8 cellular contexts compared by ENCODE assay signal in the genomic region with DNA sequence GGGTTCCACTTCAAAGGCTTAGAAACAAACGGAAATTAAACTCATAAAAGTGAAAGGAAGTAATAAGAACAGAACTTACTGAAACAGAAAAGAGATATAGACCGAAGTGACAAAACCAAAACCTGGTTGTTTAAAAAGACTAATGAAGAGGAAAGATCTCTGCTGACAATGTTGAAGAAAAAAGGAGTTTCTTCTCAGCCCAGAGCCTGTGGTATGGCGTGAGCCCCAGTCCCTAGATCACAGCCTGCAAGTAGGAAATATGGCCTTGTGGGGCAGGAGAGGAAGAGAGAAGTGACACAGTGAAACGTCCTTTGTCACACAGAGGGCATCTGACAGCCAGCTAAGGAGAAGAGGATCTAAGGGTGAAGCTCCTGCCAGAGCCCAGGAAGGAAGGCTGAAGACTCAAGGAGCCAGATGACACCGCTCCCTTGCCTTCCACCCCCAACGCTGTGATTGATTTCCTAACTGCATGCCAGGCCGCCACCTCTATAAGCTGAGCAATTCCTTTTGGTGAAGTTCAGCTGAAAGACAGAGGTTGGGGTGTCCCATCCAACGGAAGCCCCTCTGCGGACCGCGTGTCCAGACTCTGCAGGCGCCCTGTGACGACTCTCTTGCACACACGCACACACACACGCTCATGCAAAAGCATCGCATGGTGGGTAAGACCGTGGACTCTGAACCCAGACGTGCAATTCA.
A peak's percentile ranks its signal among the peaks of the same experiment; 100 is the strongest.
DNase-seq lines count a peak whose midpoint lies in the region; ATAC-seq and TF ChIP-seq lines count a peak whose summit lies in the region.

No MANE protein-coding gene starts in this region.

- ATAC-seq in right lobe of liver, result peak; percentile 41 to 76 (median 48)

- intact Hi-C loops in right lobe of liver (cut with DNase I), result no loop called here

- no peak overlapping the region for H2AFZ ChIP-seq in H9 (ENCODE audit: low read length)

- WGBS in H9 (ENCODE audit: extremely low coverage, insufficient read length, low lambda C conversion rate), result no CpG with 5 or more reads among the region's 18 CpGs
- whole genome bisulfite sequencing in right lobe of liver (ENCODE audit: insufficient coverage, low coverage, low lambda C conversion rate, missing lambda C conversion rate), result 45% methylated on average over 8 of the region's 18 CpGs

- POLR2A ChIA-PET in CD8-positive, alpha-beta memory T cell (lab: Charles Lee), result no interaction called here

- no peak overlapping the region for H3K4me2 ChIP-seq in H9 (ENCODE audit: insufficient read depth, insufficient read length, low read length)

- no peak overlapping the region for H3T11ph ChIP-seq in H9 (ENCODE audit: low read length)

- H4K8ac ChIP-seq in H9 (replicated peaks; ENCODE audit: insufficient read length, low read depth, low read length), result no peak overlapping the region

- no peaks in the 10 kb centered on the region for H3K23me2 ChIP-seq in H9 (ENCODE audit: insufficient read length, low read depth, low read length, poor library complexity, severe bottlenecking)

- H3K27ac ChIP-seq in CD8-positive, alpha-beta memory T cell (ENCODE audit: low read depth, low read length), result peak overlapping the region; percentile 17
- H3K27ac ChIP-seq in H9 (ENCODE audit: insufficient read length, low read depth, low read length) (no peak overlapping the region), SK-N-MC (peak overlapping the region; percentile 44; the same call in 1 of the 2 replicates), right lobe of liver (no peak overlapping the region), brain microvascular endothelial cell (no peak overlapping the region)

- no peak overlapping the region for H4K5ac ChIP-seq in H9 (ENCODE audit: insufficient read length, low read depth, low read length)

- in situ Hi-C loops in brain microvascular endothelial cell (cut with HindIII; ENCODE audit: low pct_ligation_motif_present, low sequenced_read_pairs), result no loop called here

- no peak overlapping the region for H2BK20ac ChIP-seq in H9 (ENCODE audit: low read depth, low read length, poor library complexity, severe bottlenecking)

- no peaks in the 10 kb centered on the region for H3K9me3 ChIP-seq in CD8-positive, alpha-beta memory T cell (ENCODE audit: low read length)
- no peaks in the 10 kb centered on the region for H3K9me3 ChIP-seq in H9 (ENCODE audit: control insufficient read depth, low read depth, low read length)
- H3K9me3 ChIP-seq in SK-N-MC (ENCODE audit: low read depth, low read length), result 0 out of 2 replicates have a peak, but pooled peaks cover 10% of the 10 kb centered on the region
- H3K9me3 ChIP-seq in right lobe of liver, result no peaks in the 10 kb centered on the region

- H3K36me3 Mint-ChIP-seq in CD8-positive, alpha-beta memory T cell, result peaks cover 10 to 17% (median 15%) of the 10 kb centered on the region in 3 donors
- H3K36me3 Mint-ChIP-seq in H9 (ENCODE audit: insufficient read depth in 1 of 3, low read depth in 3 of 3), result peaks cover 13 to 19% (median 15%) of the 10 kb centered on the region in 3 experiments

- peak in 2 of 5 donors; percentile 23 to 38 for DNase-seq in CD8-positive, alpha-beta memory T cell
- DNase-seq in H9 (peak; percentile 19), SK-N-MC (ENCODE audit: low read depth, low spot score) (no peak), right lobe of liver (peak in 1 of 3 donors; percentile 38), KG1 (lab: John Stamatoyannopoulos, UW) (no peak), COLO829 (ENCODE audit: low spot score) (no peak), brain microvascular endothelial cell (no peak), NCI-H2029 (lab: John Stamatoyannopoulos, UW) (no peak)

- TF ChIP-seq CTCF in H9 (conservative IDR thresholded peaks at IDR 0.05) (no peak), right lobe of liver (IDR thresholded peaks at IDR 0.05) (no peak), brain microvascular endothelial cell (IDR thresholded peaks at IDR 0.05; ENCODE audit: low read depth, low read length, missing control alignments) (no peak)

- no peak overlapping the region for H2AK5ac ChIP-seq in H9 (ENCODE audit: insufficient read length, low read length)

- H3K4me1 ChIP-seq in CD8-positive, alpha-beta memory T cell (ENCODE audit: insufficient read depth, low read length), result peaks cover 67% of the 10 kb centered on the region
- H3K4me1 ChIP-seq in H9 (ENCODE audit: insufficient read depth, low read length) (peaks cover 6% of the 10 kb centered on the region; the same call in 1 of the 2 replicates), right lobe of liver (no peaks in the 10 kb centered on the region)

- peak overlapping the region; percentile 74 to 88 (median 79) for H3K4me3 Mint-ChIP-seq in CD8-positive, alpha-beta memory T cell
- no peak overlapping the region for H3K4me3 Mint-ChIP-seq in H9

- H3K18ac ChIP-seq in H9 (ENCODE audit: insufficient read length, low read depth, low read length), result no peak overlapping the region

- H3K79me2 ChIP-seq in H9 (ENCODE audit: insufficient read depth, low read length), result peaks cover 7% of the 10 kb centered on the region; the same call in 1 of the 2 replicates

- no peak overlapping the region for H3K4ac ChIP-seq in H9 (ENCODE audit: low read depth, low read length)

- H3K56ac ChIP-seq in H9 (ENCODE audit: insufficient read length, low read depth, low read length), result no peak overlapping the region

- H3K27ac Mint-ChIP-seq in CD8-positive, alpha-beta memory T cell, result peak overlapping the region; percentile 82 to 96 (median 91)
- H3K27ac Mint-ChIP-seq in H9, result no peak overlapping the region

- no peak overlapping the region for H3K14ac ChIP-seq in H9 (ENCODE audit: insufficient read depth, low read length)

- CTCF ChIA-PET in CD8-positive, alpha-beta memory T cell (lab: Charles Lee), result no interaction called here

- no peaks in the 10 kb centered on the region for H3K36me3 ChIP-seq in CD8-positive, alpha-beta memory T cell (ENCODE audit: insufficient read depth, low read length)
- H3K36me3 ChIP-seq in SK-N-MC (ENCODE audit: insufficient read depth, low read length) (no peaks in the 10 kb centered on the region), right lobe of liver (no peaks in the 10 kb centered on the region), brain microvascular endothelial cell (replicated peaks) (no peaks in the 10 kb centered on the region)

- H4K20me1 ChIP-seq in H9 (ENCODE audit: control insufficient read depth, insufficient read depth, insufficient read length), result no peaks in the 10 kb centered on the region

- H3K27me3 Mint-ChIP-seq in CD8-positive, alpha-beta memory T cell, result no peaks in the 10 kb centered on the region
- no peaks in the 10 kb centered on the region; the same call in 1 of the 2 replicates for H3K27me3 Mint-ChIP-seq in H9 (ENCODE audit: low read depth)

- peaks cover 0 to 13% (median 7%) of the 10 kb centered on the region in 5 donors for H3K9me3 Mint-ChIP-seq in CD8-positive, alpha-beta memory T cell
- H3K9me3 Mint-ChIP-seq in H9, result peaks cover 18 to 20% of the 10 kb centered on the region in 2 experiments

- H3K9ac ChIP-seq in H9 (ENCODE audit: extremely low read depth, insufficient read length, low read length) (no peak overlapping the region), SK-N-MC (ENCODE audit: insufficient read length) (no peak overlapping the region)

- H4K91ac ChIP-seq in H9 (ENCODE audit: insufficient read length, low read depth, low read length), result no peak overlapping the region

- H2BK5ac ChIP-seq in H9 (ENCODE audit: insufficient read length, low read length), result no peak overlapping the region

- H3K4me1 Mint-ChIP-seq in CD8-positive, alpha-beta memory T cell, result peaks cover 61 to 92% (median 77%) of the 10 kb centered on the region in 3 donors
- peaks cover 18 to 31% of the 10 kb centered on the region in 2 experiments for H3K4me1 Mint-ChIP-seq in H9

- H3K27me3 ChIP-seq in CD8-positive, alpha-beta memory T cell (ENCODE audit: insufficient read depth, low read length, poor library complexity, severe bottlenecking), result no peaks in the 10 kb centered on the region
- H3K27me3 ChIP-seq in H9 (ENCODE audit: insufficient read depth, low read length) (no peaks in the 10 kb centered on the region), right lobe of liver (no peaks in the 10 kb centered on the region), brain microvascular endothelial cell (replicated peaks) (no peaks in the 10 kb centered on the region)

- no peak overlapping the region for H2BK120ac ChIP-seq in H9 (ENCODE audit: low read depth, low read length, poor library complexity, severe bottlenecking)

- no peak overlapping the region for H2BK15ac ChIP-seq in H9 (ENCODE audit: low read depth, low read length)

- TF ChIP-seq POLR2A in right lobe of liver (IDR thresholded peaks at IDR 0.05), result no peak

- H3K79me1 ChIP-seq in H9 (ENCODE audit: insufficient read depth, low read depth, low read length, poor library complexity, severe bottlenecking), result peaks cover 12% of the 10 kb centered on the region

- no peak overlapping the region for H2BK12ac ChIP-seq in H9 (ENCODE audit: insufficient read length, low read depth, low read length)

- H3K4me3 ChIP-seq in CD8-positive, alpha-beta memory T cell (ENCODE audit: low read length), result peak overlapping the region; percentile 49
- H3K4me3 ChIP-seq in SK-N-MC (no peak overlapping the region), right lobe of liver (no peak overlapping the region), brain microvascular endothelial cell (ENCODE audit: low read depth, low read length) (no peak overlapping the region)

- no peak overlapping the region for H3K23ac ChIP-seq in H9 (ENCODE audit: insufficient read length, low read depth, low read length)

Comparison
In these comparisons a context has a peak if more than half of its experiments do, and no peak if none do; other contexts are left out.
1. H3K27ac ChIP-seq: peak in CD8-positive, alpha-beta memory T cell (single experiment) and SK-N-MC (single experiment); none in H9 (single experiment), right lobe of liver (0 of 3) and brain microvascular endothelial cell (single experiment).
2. H3K27ac Mint-ChIP-seq: peak in CD8-positive, alpha-beta memory T cell (8 of 8); none in H9 (0 of 3).
3. H3K4me3 Mint-ChIP-seq: peak in CD8-positive, alpha-beta memory T cell (7 of 7); none in H9 (0 of 2).